ENCODE assay signal across 19 cellular contexts in genomic region chr12:331287-331686, GRCh38.
"Had no signal": no experiment of that assay in that cellular context is flagged by ENCODE, and none has a peak within 500 bp of the region (broad histone marks: within the 10 kb centered on the region; RNA-seq: fewer than 3 reads in every experiment).

No MANE protein-coding gene starts in this region.

- ATAC-seq: gastrocnemius medialis; heart right ventricle; left lobe of liver; natural killer cell treated with Interleukin-12 subunit alpha and Interleukin-12 subunit beta and Interleukin-15 and Interleukin-18, amount 100 ng/mL, for 72 hours; stimulated activated naive B cell treated with anti-CD40 and anti-IgM and Interleukin-4, amounts not matched to agents 10 μg/mL and 1 μg/mL and 100 μg/mL, for 72 hours had no signal

- H3K27me3 Mint-ChIP-seq: natural killer cell treated with Interleukin-12 subunit alpha and Interleukin-12 subunit beta and Interleukin-15 and Interleukin-18, amount 100 ng/mL, for 72 hours; stimulated activated naive B cell treated with anti-CD40 and anti-IgM and Interleukin-4, amounts not matched to agents 10 μg/mL and 1 μg/mL and 100 μg/mL, for 72 hours; type B pancreatic cell had no signal

- DNase-seq: effector memory CD4-positive, alpha-beta T cell; gastrocnemius medialis; heart right ventricle; hypothalamus; islet precursor cell; mammary epithelial cell; posterior cingulate gyrus; sigmoid colon; stimulated activated CD4-positive, alpha-beta T cell treated with anti-CD3 and anti-CD28 coated beads, Interleukin-2, amount 100 ng/mL, for 24 hours; stimulated activated CD4-positive, alpha-beta T cell treated with anti-CD3 and anti-CD28 coated beads, Interleukin-4, amount 100 ng/mL, for 4 hours; stimulated activated naive B cell treated with anti-CD40 and anti-IgM and Interleukin-4, amounts not matched to agents 10 μg/mL and 1 μg/mL and 100 μg/mL, for 72 hours; thyroid gland had no signal

- H3K4me3 ChIP-seq: esophagus muscularis mucosa, gastrocnemius medialis, heart right ventricle, sigmoid colon, skin epidermis, suprapubic skin, thyroid gland had no signal

- H3K27ac ChIP-seq: epithelial cell of prostate, esophagus muscularis mucosa, gastrocnemius medialis, heart right ventricle, sigmoid colon, thyroid gland had no signal

- H3K4me3 Mint-ChIP-seq: natural killer cell treated with Interleukin-12 subunit alpha and Interleukin-12 subunit beta and Interleukin-15 and Interleukin-18, amount 100 ng/mL, for 72 hours; stimulated activated naive B cell treated with anti-CD40 and anti-IgM and Interleukin-4, amounts not matched to agents 10 μg/mL and 1 μg/mL and 100 μg/mL, for 72 hours; type B pancreatic cell had no signal

- H3K9me3 Mint-ChIP-seq: natural killer cell treated with Interleukin-12 subunit alpha and Interleukin-12 subunit beta and Interleukin-15 and Interleukin-18, amount 100 ng/mL, for 72 hours; stimulated activated naive B cell treated with anti-CD40 and anti-IgM and Interleukin-4, amounts not matched to agents 10 μg/mL and 1 μg/mL and 100 μg/mL, for 72 hours; type B pancreatic cell had no signal

- H3K27ac Mint-ChIP-seq: natural killer cell treated with Interleukin-12 subunit alpha and Interleukin-12 subunit beta and Interleukin-15 and Interleukin-18, amount 100 ng/mL, for 72 hours; stimulated activated naive B cell treated with anti-CD40 and anti-IgM and Interleukin-4, amounts not matched to agents 10 μg/mL and 1 μg/mL and 100 μg/mL, for 72 hours; type B pancreatic cell had no signal

- H3K4me1 ChIP-seq: esophagus muscularis mucosa, heart right ventricle, thyroid gland had no signal

- H3K27me3 ChIP-seq: esophagus muscularis mucosa, gastrocnemius medialis, heart right ventricle, sigmoid colon, suprapubic skin, thyroid gland had no signal

- H3K9me3 ChIP-seq: esophagus muscularis mucosa, gastrocnemius medialis, heart right ventricle, sigmoid colon, suprapubic skin, thyroid gland had no signal
